ENCODE assay signal across 7 cellular contexts in genomic region chr1:185559684-185560310, GRCh38.
DNase-seq lines count a peak whose midpoint lies in the region; ATAC-seq, FAIRE-seq and TF ChIP-seq lines count a peak whose summit lies in the region.

No MANE protein-coding gene starts in this region.

- ATAC-seq in GM21390 (IDR thresholded peaks at IDR 0.05; ENCODE audit: unreplicated experiment) (peak; percentile 98), HG03565 (IDR thresholded peaks at IDR 0.05; ENCODE audit: unreplicated experiment) (peak; percentile 99), left lung (peak; percentile 91)

- H3K4me3 ChIP-seq in bronchial epithelial cell (ENCODE audit: low read depth, low read length): no peak overlapping the region
- H3K4me3 ChIP-seq in left lung: no peak overlapping the region

- H3K9me3 ChIP-seq in left lung: no peaks in the 10 kb centered on the region

- intact Hi-C loops in left lung (cut with DNase I): no loop called here

- H3K27me3 ChIP-seq in bronchial epithelial cell (ENCODE audit: control insufficient read depth, insufficient read depth, low read length) (no peaks in the 10 kb centered on the region), left lung (no peaks in the 10 kb centered on the region)

- DNase-seq in GM03348 (ENCODE audit: low spot score): peak; percentile 71
- DNase-seq in SKM-1 (lab: John Stamatoyannopoulos, UW; ENCODE audit: unreplicated experiment): peak; percentile 85
- peak; percentile 69 for DNase-seq in bronchial epithelial cell (ENCODE audit: low read depth)
- DNase-seq in left lung: peak in 1 of 2 donors; percentile 50
- peak; percentile 56 for DNase-seq in superior temporal gyrus (ENCODE audit: extremely low spot score)

- H3K27ac ChIP-seq in left lung: peak overlapping the region in 1 of 2 donors; percentile 53

- TF ChIP-seq CTCF in bronchial epithelial cell (IDR thresholded peaks at IDR 0.05; ENCODE audit: insufficient read depth, low read length, severe bottlenecking) (peak; percentile 76), left lung (IDR thresholded peaks at IDR 0.05) (peak in 1 of 2 donors; percentile 45)

- H3K36me3 ChIP-seq in bronchial epithelial cell (ENCODE audit: control insufficient read depth, insufficient read depth, low read length) (no peaks in the 10 kb centered on the region), left lung (no peaks in the 10 kb centered on the region)

- no peak for FAIRE-seq in bronchial epithelial cell (lab: Jason Lieb, UNC)

- H3K4me1 ChIP-seq in left lung: peaks cover 0 to 23% of the 10 kb centered on the region in 2 donors
